In genomic region chr2:28532399-28532798, GRCh38 we compare ENCODE assay signal across 24 cellular contexts. TPM values are rescaled to one million over a fixed set of nuclear protein-coding genes. Genes with fewer than 3 reads are reported as not detected.
"Had no signal": no experiment of that assay in that cellular context is flagged by ENCODE, and none has a peak within 500 bp of the region (broad histone marks: within the 10 kb centered on the region; RNA-seq: fewer than 3 reads in every experiment).

No MANE protein-coding gene starts in this region.

- H3K27ac Mint-ChIP-seq: IgD-negative memory B cell had no signal

- H3K4me3 Mint-ChIP-seq: IgD-negative memory B cell had no signal

- H3K27me3 Mint-ChIP-seq: IgD-negative memory B cell had no signal

- DNase-seq: KBM-7; NCI-H1092; NCI-H1105 treated with DMSO at 0.1 percent for 48 hours; NCI-H1417 treated with DMSO at 0.1 percent for 48 hours; NCI-H146; NCI-H1694 treated with DMSO at 0.1 percent for 48 hours; NCI-H1930; NCI-H2081; NCI-H2107; NCI-H2171; NCI-H226; NCI-H446; NCI-H510A; NCI-H524 treated with DMSO at 0.1 percent for 48 hours; NCI-H69; NCI-H774; NK-92 treated with Interleukin-12 subunit alpha and Interleukin-12 subunit beta, amount 100 ng/mL, for 24 hours; PC-3; SHP77; SK-N-SH; SW 1271 had no signal

- H3K4me1 Mint-ChIP-seq: IgD-negative memory B cell had no signal

- H3K9me3 Mint-ChIP-seq: IgD-negative memory B cell had no signal

- ATAC-seq: Panc1, PC-3 had no signal

RNA-seq across cellular contexts. Expression of gene PLB1, which starts 36.5 kb away (rescaled TPM):
- total RNA-seq: OCI-LY7 had no signal
